In the genomic region with DNA sequence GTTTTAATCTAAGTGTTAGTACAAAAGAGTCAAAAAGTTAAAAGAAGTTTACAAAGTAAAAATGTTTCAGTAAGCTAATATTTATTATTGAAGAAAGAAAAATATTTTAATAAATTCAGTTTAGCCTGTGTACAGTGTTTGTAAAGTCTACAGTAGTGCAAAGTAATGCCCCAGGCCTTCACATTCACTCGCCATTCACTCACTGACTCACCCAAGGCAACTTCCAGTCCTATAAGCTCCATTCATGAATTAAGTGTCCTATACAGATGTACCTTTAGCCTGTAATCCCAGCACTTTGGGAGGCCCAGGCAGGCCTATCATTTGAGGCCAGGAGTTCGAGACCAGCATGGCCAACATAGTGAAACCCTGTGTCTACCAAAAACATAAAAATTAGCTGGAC, we compare ENCODE assay signal across 20 cellular contexts.
"Had no signal": no experiment of that assay in that cellular context is flagged by ENCODE, and none has a peak within 500 bp of the region (broad histone marks: within the 10 kb centered on the region; RNA-seq: fewer than 3 reads in every experiment).

No MANE protein-coding gene starts in this region.

- H3K4me1 Mint-ChIP-seq: activated B cell treated with CpG ODN at 0.5 μM for 24 hours; activated naive CD4-positive, alpha-beta T cell treated with anti-CD3 and anti-CD28 coated beads, Interleukin-2, amount 10 ng/mL, durations not matched to agents 7 days and 5 days; mesothelial cell of epicardium; nephron; stimulated activated effector memory CD8-positive, alpha-beta T cell treated with anti-CD3 and anti-CD28 coated beads, Interleukin-12 subunit alpha, Interleukin-12 subunit beta, amount 100 ng/mL, for 72 hours; T-cell had no signal

- H3K27ac Mint-ChIP-seq: activated B cell treated with CpG ODN at 0.5 μM for 24 hours; activated CD8-positive, alpha-beta T cell treated with anti-CD3 and anti-CD28 coated beads, Interleukin-2, amount 10 ng/mL, durations not matched to agents 7 days and 5 days; activated naive CD4-positive, alpha-beta T cell treated with anti-CD3 and anti-CD28 coated beads, Interleukin-2, amount 10 ng/mL, durations not matched to agents 7 days and 5 days; activated T-cell treated with anti-CD3 and anti-CD28 coated beads, Interleukin-2, amount 50 U/mL, for 24 hours; mesothelial cell of epicardium; nephron; stimulated activated effector memory CD8-positive, alpha-beta T cell treated with anti-CD3 and anti-CD28 coated beads, Interleukin-12 subunit alpha, Interleukin-12 subunit beta, amount 100 ng/mL, for 72 hours; T-cell; type B pancreatic cell had no signal

- H3K27ac ChIP-seq: ascending aorta, parathyroid adenoma, testis had no signal

- ATAC-seq: activated CD8-positive, alpha-beta T cell treated with anti-CD3 and anti-CD28 coated beads, Interleukin-2, amount 10 ng/mL, durations not matched to agents 7 days and 5 days; sciatic nerve; stimulated activated effector memory CD8-positive, alpha-beta T cell treated with anti-CD3 and anti-CD28 coated beads, Interleukin-12 subunit alpha, Interleukin-12 subunit beta, amount 100 ng/mL, for 72 hours; T-cell had no signal

- H3K36me3 ChIP-seq: ascending aorta had no signal

- H3K27me3 Mint-ChIP-seq: activated B cell treated with CpG ODN at 0.5 μM for 24 hours; activated naive CD4-positive, alpha-beta T cell treated with anti-CD3 and anti-CD28 coated beads, Interleukin-2, amount 10 ng/mL, durations not matched to agents 7 days and 5 days; activated T-cell treated with anti-CD3 and anti-CD28 coated beads, Interleukin-2, amount 50 U/mL, for 24 hours had no signal

- H3K4me3 Mint-ChIP-seq: activated B cell treated with CpG ODN at 0.5 μM for 24 hours; activated CD8-positive, alpha-beta T cell treated with anti-CD3 and anti-CD28 coated beads, Interleukin-2, amount 10 ng/mL, durations not matched to agents 7 days and 5 days; activated naive CD4-positive, alpha-beta T cell treated with anti-CD3 and anti-CD28 coated beads, Interleukin-2, amount 10 ng/mL, durations not matched to agents 7 days and 5 days; activated T-cell treated with anti-CD3 and anti-CD28 coated beads, Interleukin-2, amount 50 U/mL, for 24 hours; mesothelial cell of epicardium; nephron; stimulated activated effector memory CD8-positive, alpha-beta T cell treated with anti-CD3 and anti-CD28 coated beads, Interleukin-12 subunit alpha, Interleukin-12 subunit beta, amount 100 ng/mL, for 72 hours; T-cell; type B pancreatic cell had no signal

- H3K9me3 Mint-ChIP-seq: activated B cell treated with CpG ODN at 0.5 μM for 24 hours; activated naive CD4-positive, alpha-beta T cell treated with anti-CD3 and anti-CD28 coated beads, Interleukin-2, amount 10 ng/mL, durations not matched to agents 7 days and 5 days; activated T-cell treated with anti-CD3 and anti-CD28 coated beads, Interleukin-2, amount 50 U/mL, for 24 hours; mesothelial cell of epicardium; nephron; stimulated activated effector memory CD8-positive, alpha-beta T cell treated with anti-CD3 and anti-CD28 coated beads, Interleukin-12 subunit alpha, Interleukin-12 subunit beta, amount 100 ng/mL, for 72 hours; T-cell had no signal

- H3K4me3 ChIP-seq: ascending aorta, lung, testis had no signal

- H3K36me3 Mint-ChIP-seq: activated naive CD4-positive, alpha-beta T cell treated with anti-CD3 and anti-CD28 coated beads, Interleukin-2, amount 10 ng/mL, durations not matched to agents 7 days and 5 days; mesothelial cell of epicardium; stimulated activated effector memory CD8-positive, alpha-beta T cell treated with anti-CD3 and anti-CD28 coated beads, Interleukin-12 subunit alpha, Interleukin-12 subunit beta, amount 100 ng/mL, for 72 hours; T-cell had no signal

- H3K27me3 ChIP-seq: ascending aorta, testis had no signal

- H3K9me3 ChIP-seq: ascending aorta, testis had no signal

- H3K4me1 ChIP-seq: ascending aorta, parathyroid adenoma, testis had no signal

- DNase-seq: activated B cell treated with CpG ODN at 0.5 μM for 24 hours; activated CD4-positive, alpha-beta T cell treated with anti-CD3 and anti-CD28 coated beads for 48 hours; activated CD8-positive, alpha-beta T cell treated with anti-CD3 and anti-CD28 coated beads, Interleukin-2, amount 10 ng/mL, durations not matched to agents 7 days and 5 days; activated effector memory CD4-positive, alpha-beta T cell treated with Interleukin-2 at 50 U/mL for 16 hours; activated naive CD4-positive, alpha-beta T cell treated with anti-CD3 and anti-CD28 coated beads, Interleukin-2, amount 10 ng/mL, durations not matched to agents 7 days and 5 days; dermis blood vessel endothelial cell; effector memory CD4-positive, alpha-beta T cell; hypothalamus; stimulated activated CD4-positive, alpha-beta T cell treated with anti-CD3 and anti-CD28 coated beads, Interleukin-4, amount 100 ng/mL, for 24 hours; T-cell; testis had no signal
